In genomic region chr6:70622426-70622825, GRCh38 we compare ENCODE assay signal across 27 cellular contexts.
"Had no signal": no experiment of that assay in that cellular context is flagged by ENCODE, and none has a peak within 500 bp of the region (broad histone marks: within the 10 kb centered on the region; RNA-seq: fewer than 3 reads in every experiment).

No MANE protein-coding gene starts in this region.

- H3K36me3 ChIP-seq: ascending aorta, cardiac muscle cell, heart left ventricle, lower lobe of right lung, right atrium auricular region, tibial nerve, WERI-Rb-1 had no signal

- H3K27ac ChIP-seq: ascending aorta, cardiac muscle cell, coronary artery, foreskin keratinocyte, heart left ventricle, lower lobe of right lung, right atrium auricular region, tibial nerve, WERI-Rb-1 had no signal

- H3K4me1 ChIP-seq: ascending aorta, foreskin keratinocyte, heart left ventricle, lower lobe of right lung, right atrium auricular region, tibial nerve had no signal

- H3K9me3 ChIP-seq: ascending aorta, heart left ventricle, lower lobe of right lung, right atrium auricular region, tibial nerve had no signal

- H3K27me3 ChIP-seq: ascending aorta, cardiac muscle cell, dorsolateral prefrontal cortex, heart left ventricle, right atrium auricular region, tibial nerve had no signal

- DNase-seq: activated CD4-positive, alpha-beta T cell treated with anti-CD3 and anti-CD28 coated beads for 48 hours; activated CD4-positive, alpha-beta T cell treated with anti-CD3 and anti-CD28 coated beads, Interleukin-2, amount 50 U/mL, for 48 hours; activated CD8-positive, alpha-beta memory T cell treated with anti-CD3 and anti-CD28 coated beads for 24 hours; activated effector memory CD4-positive, alpha-beta T cell treated with anti-CD3 and anti-CD28 coated beads, Interleukin-2, amount 50 U/mL, for 16 hours; activated naive CD4-positive, alpha-beta T cell treated with anti-CD3 and anti-CD28 coated beads for 36 hours; activated naive CD8-positive, alpha-beta T cell treated with anti-CD3 and anti-CD28 coated beads for 36 hours; effector memory CD4-positive, alpha-beta T cell; erythroblast; foreskin keratinocyte; heart left ventricle; immature natural killer cell; lower lobe of right lung; mesenchymal stem cell; stimulated activated CD4-positive, alpha-beta T cell treated with anti-CD3 and anti-CD28 coated beads, Interleukin-15, amount 100 ng/mL, for 24 hours; stimulated activated CD4-positive, alpha-beta T cell treated with anti-CD3 and anti-CD28 coated beads, Interleukin-2, amount 100 ng/mL, for 24 hours; stimulated activated naive CD4-positive, alpha-beta T cell; T1000; WERI-Rb-1 had no signal

- ATAC-seq: activated CD4-positive, CD25-positive, alpha-beta regulatory T cell treated with anti-CD3 and anti-CD28 coated beads, Interleukin-2, amount 50 U/mL, for 24 hours; foreskin keratinocyte; heart left ventricle; left lobe of liver; lower lobe of right lung; natural killer cell treated with Interleukin-12 subunit alpha and Interleukin-12 subunit beta and Interleukin-15 and Interleukin-18, amount 100 ng/mL, for 72 hours had no signal

- H3K4me3 ChIP-seq: ascending aorta, cardiac muscle cell, coronary artery, dorsolateral prefrontal cortex, heart left ventricle, lower lobe of right lung, right atrium auricular region, tibial nerve had no signal
